ENCODE assay signal across 1 cellular context in the genomic region with DNA sequence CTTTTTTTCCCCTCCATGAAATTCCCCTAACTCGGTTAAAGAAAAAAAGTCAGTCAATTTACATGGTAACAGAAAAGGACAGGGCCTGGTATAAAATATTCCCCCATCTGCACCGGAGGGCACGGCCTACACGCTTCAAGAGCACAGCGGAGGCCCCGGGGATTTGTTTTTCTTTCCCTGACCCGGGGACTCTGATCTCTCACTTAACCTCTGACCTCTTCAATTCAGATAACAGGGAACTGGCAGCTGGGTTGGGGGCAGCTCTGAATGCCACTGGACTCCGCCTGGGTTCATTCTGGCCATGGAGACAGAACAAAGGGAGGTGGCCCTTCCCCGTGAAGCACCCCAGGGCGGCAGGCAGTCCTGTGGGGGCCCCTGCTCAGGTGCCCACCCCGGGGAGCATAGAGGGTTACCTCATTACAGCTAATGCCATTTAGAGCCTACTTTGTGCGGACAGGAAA.
TF ChIP-seq lines count a peak whose summit lies in the region.

No MANE protein-coding gene starts in this region.

TF ChIP-seq in HepG2, 621 proteins besides CTCF, POLR2A, EP300 and RAD21 (continued from another document and continues in another):
- TF ChIP-seq, protein P1, sequence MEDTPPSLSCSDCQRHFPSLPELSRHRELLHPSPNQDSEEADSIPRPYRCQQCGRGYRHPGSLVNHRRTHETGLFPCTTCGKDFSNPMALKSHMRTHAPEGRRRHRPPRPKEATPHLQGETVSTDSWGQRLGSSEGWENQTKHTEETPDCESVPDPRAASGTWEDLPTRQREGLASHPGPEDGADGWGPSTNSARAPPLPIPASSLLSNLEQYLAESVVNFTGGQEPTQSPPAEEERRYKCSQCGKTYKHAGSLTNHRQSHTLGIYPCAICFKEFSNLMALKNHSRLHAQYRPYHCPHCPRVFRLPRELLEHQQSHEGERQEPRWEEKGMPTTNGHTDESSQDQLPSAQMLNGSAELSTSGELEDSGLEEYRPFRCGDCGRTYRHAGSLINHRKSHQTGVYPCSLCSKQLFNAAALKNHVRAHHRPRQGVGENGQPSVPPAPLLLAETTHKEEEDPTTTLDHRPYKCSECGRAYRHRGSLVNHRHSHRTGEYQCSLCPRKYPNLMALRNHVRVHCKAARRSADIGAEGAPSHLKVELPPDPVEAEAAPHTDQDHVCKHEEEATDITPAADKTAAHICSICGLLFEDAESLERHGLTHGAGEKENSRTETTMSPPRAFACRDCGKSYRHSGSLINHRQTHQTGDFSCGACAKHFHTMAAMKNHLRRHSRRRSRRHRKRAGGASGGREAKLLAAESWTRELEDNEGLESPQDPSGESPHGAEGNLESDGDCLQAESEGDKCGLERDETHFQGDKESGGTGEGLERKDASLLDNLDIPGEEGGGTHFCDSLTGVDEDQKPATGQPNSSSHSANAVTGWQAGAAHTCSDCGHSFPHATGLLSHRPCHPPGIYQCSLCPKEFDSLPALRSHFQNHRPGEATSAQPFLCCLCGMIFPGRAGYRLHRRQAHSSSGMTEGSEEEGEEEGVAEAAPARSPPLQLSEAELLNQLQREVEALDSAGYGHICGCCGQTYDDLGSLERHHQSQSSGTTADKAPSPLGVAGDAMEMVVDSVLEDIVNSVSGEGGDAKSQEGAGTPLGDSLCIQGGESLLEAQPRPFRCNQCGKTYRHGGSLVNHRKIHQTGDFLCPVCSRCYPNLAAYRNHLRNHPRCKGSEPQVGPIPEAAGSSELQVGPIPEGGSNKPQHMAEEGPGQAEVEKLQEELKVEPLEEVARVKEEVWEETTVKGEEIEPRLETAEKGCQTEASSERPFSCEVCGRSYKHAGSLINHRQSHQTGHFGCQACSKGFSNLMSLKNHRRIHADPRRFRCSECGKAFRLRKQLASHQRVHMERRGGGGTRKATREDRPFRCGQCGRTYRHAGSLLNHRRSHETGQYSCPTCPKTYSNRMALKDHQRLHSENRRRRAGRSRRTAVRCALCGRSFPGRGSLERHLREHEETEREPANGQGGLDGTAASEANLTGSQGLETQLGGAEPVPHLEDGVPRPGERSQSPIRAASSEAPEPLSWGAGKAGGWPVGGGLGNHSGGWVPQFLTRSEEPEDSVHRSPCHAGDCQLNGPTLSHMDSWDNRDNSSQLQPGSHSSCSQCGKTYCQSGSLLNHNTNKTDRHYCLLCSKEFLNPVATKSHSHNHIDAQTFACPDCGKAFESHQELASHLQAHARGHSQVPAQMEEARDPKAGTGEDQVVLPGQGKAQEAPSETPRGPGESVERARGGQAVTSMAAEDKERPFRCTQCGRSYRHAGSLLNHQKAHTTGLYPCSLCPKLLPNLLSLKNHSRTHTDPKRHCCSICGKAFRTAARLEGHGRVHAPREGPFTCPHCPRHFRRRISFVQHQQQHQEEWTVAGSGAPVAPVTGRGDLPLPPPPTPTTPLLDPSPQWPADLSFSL (CRISPR knock-in tag; IDR thresholded peaks at IDR 0.05) = no peak
- peak; percentile 86 for TF ChIP-seq ZNF430 (CRISPR knock-in tag; IDR thresholded peaks at IDR 0.05)
- no peak for TF ChIP-seq SP140L (CRISPR knock-in tag; IDR thresholded peaks at IDR 0.05; ENCODE audit: borderline replicate concordance)
- TF ChIP-seq, protein P2, sequence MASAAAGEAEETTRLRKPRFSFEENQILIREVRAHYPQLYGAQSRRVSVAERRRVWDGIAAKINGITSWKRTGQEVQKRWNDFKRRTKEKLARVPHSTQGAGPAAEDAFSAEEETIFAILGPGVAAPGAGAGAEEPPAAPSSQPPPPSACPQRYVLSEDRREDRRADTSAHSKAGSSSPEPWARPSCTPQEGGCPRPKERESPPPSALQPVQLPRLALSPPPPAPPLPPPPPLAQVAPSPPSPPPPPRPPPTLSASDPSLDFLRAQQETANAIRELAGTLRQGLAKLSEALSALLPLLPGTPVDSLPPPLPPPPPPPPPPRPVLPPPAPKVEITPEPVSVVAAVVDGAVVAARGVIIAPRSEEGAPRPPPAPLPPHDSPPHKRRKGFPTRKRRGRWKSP (CRISPR knock-in tag; IDR thresholded peaks at IDR 0.05) = peak; percentile 53; the same call in 1 of the 2 replicates
- peak; percentile 93 for TF ChIP-seq ZFY (CRISPR knock-in tag; IDR thresholded peaks at IDR 0.05)
- TF ChIP-seq KAT7 (CRISPR knock-in tag; IDR thresholded peaks at IDR 0.05; ENCODE audit: borderline replicate concordance) = no peak
- no peak for TF ChIP-seq ZNF781 (CRISPR knock-in tag; IDR thresholded peaks at IDR 0.05; ENCODE audit: borderline replicate concordance, not compliant biosample characterization)
- TF ChIP-seq, protein P3, sequence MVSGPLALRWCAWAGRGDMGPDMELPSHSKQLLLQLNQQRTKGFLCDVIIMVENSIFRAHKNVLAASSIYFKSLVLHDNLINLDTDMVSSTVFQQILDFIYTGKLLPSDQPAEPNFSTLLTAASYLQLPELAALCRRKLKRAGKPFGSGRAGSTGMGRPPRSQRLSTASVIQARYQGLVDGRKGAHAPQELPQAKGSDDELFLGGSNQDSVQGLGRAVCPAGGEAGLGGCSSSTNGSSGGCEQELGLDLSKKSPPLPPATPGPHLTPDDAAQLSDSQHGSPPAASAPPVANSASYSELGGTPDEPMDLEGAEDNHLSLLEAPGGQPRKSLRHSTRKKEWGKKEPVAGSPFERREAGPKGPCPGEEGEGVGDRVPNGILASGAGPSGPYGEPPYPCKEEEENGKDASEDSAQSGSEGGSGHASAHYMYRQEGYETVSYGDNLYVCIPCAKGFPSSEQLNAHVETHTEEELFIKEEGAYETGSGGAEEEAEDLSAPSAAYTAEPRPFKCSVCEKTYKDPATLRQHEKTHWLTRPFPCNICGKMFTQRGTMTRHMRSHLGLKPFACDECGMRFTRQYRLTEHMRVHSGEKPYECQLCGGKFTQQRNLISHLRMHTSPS (CRISPR knock-in tag; IDR thresholded peaks at IDR 0.05; ENCODE audit: low read depth) = peak; percentile 95
- TF ChIP-seq, protein P4, sequence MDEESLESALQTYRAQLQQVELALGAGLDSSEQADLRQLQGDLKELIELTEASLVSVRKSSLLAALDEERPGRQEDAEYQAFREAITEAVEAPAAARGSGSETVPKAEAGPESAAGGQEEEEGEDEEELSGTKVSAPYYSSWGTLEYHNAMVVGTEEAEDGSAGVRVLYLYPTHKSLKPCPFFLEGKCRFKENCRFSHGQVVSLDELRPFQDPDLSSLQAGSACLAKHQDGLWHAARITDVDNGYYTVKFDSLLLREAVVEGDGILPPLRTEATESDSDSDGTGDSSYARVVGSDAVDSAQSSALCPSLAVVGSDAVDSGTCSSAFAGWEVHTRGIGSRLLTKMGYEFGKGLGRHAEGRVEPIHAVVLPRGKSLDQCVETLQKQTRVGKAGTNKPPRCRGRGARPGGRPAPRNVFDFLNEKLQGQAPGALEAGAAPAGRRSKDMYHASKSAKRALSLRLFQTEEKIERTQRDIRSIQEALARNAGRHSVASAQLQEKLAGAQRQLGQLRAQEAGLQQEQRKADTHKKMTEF (CRISPR knock-in tag; IDR thresholded peaks at IDR 0.05) = peak; percentile 53; the same call in 1 of the 2 replicates
- TF ChIP-seq KLF16 (CRISPR knock-in tag; IDR thresholded peaks at IDR 0.05) = no peak
- TF ChIP-seq CENPX (CRISPR knock-in tag; IDR thresholded peaks at IDR 0.05) = no peak
- TF ChIP-seq ZNF20 (CRISPR knock-in tag; IDR thresholded peaks at IDR 0.05) = no peak
- no peak for TF ChIP-seq SUZ12 (IDR thresholded peaks at IDR 0.05; ENCODE audit: low read depth, low read length)
- TF ChIP-seq CBX2 (IDR thresholded peaks at IDR 0.05; ENCODE audit: low read depth, low read length) = no peak
- TF ChIP-seq CBX2 (CRISPR knock-in tag; IDR thresholded peaks at IDR 0.05; ENCODE audit: low read depth) = no peak
- TF ChIP-seq ZMYM4 (CRISPR knock-in tag; IDR thresholded peaks at IDR 0.05) = peak; percentile 63
- TF ChIP-seq ZBTB1 (CRISPR knock-in tag; IDR thresholded peaks at IDR 0.05; ENCODE audit: borderline replicate concordance) = no peak
- no peak for TF ChIP-seq KLF11 (CRISPR knock-in tag; IDR thresholded peaks at IDR 0.05)
- TF ChIP-seq, protein P5, sequence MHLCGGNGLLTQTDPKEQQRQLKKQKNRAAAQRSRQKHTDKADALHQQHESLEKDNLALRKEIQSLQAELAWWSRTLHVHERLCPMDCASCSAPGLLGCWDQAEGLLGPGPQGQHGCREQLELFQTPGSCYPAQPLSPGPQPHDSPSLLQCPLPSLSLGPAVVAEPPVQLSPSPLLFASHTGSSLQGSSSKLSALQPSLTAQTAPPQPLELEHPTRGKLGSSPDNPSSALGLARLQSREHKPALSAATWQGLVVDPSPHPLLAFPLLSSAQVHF (CRISPR knock-in tag; IDR thresholded peaks at IDR 0.05) = no peak
- TF ChIP-seq, protein P6, sequence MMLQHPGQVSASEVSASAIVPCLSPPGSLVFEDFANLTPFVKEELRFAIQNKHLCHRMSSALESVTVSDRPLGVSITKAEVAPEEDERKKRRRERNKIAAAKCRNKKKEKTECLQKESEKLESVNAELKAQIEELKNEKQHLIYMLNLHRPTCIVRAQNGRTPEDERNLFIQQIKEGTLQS (CRISPR knock-in tag; IDR thresholded peaks at IDR 0.05) = no peak
- TF ChIP-seq, protein P7, sequence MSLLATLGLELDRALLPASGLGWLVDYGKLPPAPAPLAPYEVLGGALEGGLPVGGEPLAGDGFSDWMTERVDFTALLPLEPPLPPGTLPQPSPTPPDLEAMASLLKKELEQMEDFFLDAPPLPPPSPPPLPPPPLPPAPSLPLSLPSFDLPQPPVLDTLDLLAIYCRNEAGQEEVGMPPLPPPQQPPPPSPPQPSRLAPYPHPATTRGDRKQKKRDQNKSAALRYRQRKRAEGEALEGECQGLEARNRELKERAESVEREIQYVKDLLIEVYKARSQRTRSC (CRISPR knock-in tag; IDR thresholded peaks at IDR 0.05; ENCODE audit: low read depth) = no peak
- peak; percentile 91 for TF ChIP-seq MEIS2 (CRISPR knock-in tag; IDR thresholded peaks at IDR 0.05)
- no peak for TF ChIP-seq SP4 (CRISPR knock-in tag; IDR thresholded peaks at IDR 0.05)
- 0 out of 2 replicates have a peak, but pooled peaks have one; percentile 40 for TF ChIP-seq ZFP36L1 (CRISPR knock-in tag; IDR thresholded peaks at IDR 0.05)
- TF ChIP-seq KAT8 (CRISPR knock-in tag; IDR thresholded peaks at IDR 0.05) = peak; percentile 55; the same call in 1 of the 2 replicates
- peak; percentile 58; the same call in 1 of the 2 replicates for TF ChIP-seq ZNF232 (CRISPR knock-in tag; IDR thresholded peaks at IDR 0.05; ENCODE audit: borderline replicate concordance)
- no peak for TF ChIP-seq PCBP1 (IDR thresholded peaks at IDR 0.05; ENCODE audit: borderline replicate concordance, low read depth, low read length)
- TF ChIP-seq, protein P8, sequence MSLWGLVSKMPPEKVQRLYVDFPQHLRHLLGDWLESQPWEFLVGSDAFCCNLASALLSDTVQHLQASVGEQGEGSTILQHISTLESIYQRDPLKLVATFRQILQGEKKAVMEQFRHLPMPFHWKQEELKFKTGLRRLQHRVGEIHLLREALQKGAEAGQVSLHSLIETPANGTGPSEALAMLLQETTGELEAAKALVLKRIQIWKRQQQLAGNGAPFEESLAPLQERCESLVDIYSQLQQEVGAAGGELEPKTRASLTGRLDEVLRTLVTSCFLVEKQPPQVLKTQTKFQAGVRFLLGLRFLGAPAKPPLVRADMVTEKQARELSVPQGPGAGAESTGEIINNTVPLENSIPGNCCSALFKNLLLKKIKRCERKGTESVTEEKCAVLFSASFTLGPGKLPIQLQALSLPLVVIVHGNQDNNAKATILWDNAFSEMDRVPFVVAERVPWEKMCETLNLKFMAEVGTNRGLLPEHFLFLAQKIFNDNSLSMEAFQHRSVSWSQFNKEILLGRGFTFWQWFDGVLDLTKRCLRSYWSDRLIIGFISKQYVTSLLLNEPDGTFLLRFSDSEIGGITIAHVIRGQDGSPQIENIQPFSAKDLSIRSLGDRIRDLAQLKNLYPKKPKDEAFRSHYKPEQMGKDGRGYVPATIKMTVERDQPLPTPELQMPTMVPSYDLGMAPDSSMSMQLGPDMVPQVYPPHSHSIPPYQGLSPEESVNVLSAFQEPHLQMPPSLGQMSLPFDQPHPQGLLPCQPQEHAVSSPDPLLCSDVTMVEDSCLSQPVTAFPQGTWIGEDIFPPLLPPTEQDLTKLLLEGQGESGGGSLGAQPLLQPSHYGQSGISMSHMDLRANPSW (CRISPR knock-in tag; IDR thresholded peaks at IDR 0.05; ENCODE audit: borderline replicate concordance) = peak; percentile 74; the same call in 1 of the 2 replicates
- no peak for TF ChIP-seq ZBTB7A (CRISPR knock-in tag; IDR thresholded peaks at IDR 0.05)
- TF ChIP-seq GLI4 (CRISPR knock-in tag; IDR thresholded peaks at IDR 0.05; ENCODE audit: borderline replicate concordance) = no peak
- peak; percentile 91 for TF ChIP-seq HNRNPL (IDR thresholded peaks at IDR 0.05; ENCODE audit: low read depth, low read length)
- TF ChIP-seq, protein P9, sequence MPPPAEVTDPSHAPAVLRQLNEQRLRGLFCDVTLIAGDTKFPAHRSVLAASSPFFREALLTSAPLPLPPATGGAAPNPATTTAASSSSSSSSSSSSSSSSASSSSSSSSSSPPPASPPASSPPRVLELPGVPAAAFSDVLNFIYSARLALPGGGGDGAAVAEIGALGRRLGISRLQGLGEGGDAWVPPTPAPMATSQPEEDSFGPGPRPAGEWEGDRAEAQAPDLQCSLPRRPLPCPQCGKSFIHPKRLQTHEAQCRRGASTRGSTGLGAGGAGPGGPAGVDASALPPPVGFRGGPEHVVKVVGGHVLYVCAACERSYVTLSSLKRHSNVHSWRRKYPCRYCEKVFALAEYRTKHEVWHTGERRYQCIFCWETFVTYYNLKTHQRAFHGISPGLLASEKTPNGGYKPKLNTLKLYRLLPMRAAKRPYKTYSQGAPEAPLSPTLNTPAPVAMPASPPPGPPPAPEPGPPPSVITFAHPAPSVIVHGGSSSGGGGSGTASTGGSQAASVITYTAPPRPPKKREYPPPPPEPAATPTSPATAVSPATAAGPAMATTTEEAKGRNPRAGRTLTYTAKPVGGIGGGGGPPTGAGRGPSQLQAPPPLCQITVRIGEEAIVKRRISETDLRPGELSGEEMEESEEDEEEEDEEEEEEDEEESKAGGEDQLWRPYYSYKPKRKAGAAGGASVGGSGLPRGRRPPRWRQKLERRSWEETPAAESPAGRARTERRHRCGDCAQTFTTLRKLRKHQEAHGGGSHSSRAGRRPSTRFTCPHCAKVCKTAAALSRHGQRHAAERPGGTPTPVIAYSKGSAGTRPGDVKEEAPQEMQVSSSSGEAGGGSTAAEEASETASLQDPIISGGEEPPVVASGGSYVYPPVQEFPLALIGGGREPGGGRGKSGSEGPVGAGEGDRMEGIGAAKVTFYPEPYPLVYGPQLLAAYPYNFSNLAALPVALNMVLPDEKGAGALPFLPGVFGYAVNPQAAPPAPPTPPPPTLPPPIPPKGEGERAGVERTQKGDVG (CRISPR knock-in tag; IDR thresholded peaks at IDR 0.05; ENCODE audit: borderline replicate concordance) = 0 out of 2 replicates have a peak, but pooled peaks have one; percentile 63
- TF ChIP-seq, protein P10, sequence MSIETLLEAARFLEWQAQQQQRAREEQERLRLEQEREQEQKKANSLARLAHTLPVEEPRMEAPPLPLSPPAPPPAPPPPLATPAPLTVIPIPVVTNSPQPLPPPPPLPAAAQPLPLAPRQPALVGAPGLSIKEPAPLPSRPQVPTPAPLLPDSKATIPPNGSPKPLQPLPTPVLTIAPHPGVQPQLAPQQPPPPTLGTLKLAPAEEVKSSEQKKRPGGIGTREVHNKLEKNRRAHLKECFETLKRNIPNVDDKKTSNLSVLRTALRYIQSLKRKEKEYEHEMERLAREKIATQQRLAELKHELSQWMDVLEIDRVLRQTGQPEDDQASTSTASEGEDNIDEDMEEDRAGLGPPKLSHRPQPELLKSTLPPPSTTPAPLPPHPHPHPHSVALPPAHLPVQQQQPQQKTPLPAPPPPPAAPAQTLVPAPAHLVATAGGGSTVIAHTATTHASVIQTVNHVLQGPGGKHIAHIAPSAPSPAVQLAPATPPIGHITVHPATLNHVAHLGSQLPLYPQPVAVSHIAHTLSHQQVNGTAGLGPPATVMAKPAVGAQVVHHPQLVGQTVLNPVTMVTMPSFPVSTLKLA (IDR thresholded peaks at IDR 0.05) = no peak
